Comparison of ENCODE assay signal across 1 cellular context in genomic region chr3:48430359-48431101, GRCh38.
TF ChIP-seq lines count a peak whose summit lies in the region.

No MANE protein-coding gene starts in this region.

TF ChIP-seq in HEK293, 187 proteins besides CTCF, POLR2A, EP300 and RAD21 (continued from another document):
- TF ChIP-seq OVOL3 (tag by site-specific recombination; IDR thresholded peaks at IDR 0.05) = no peak
- TF ChIP-seq ZNF335 (tag by site-specific recombination; conservative IDR thresholded peaks at IDR 0.05) = peak; percentile 56
- no peak for TF ChIP-seq ZSCAN18 (tag by site-specific recombination; IDR thresholded peaks at IDR 0.05)
- TF ChIP-seq ZNF621 (tag by site-specific recombination; IDR thresholded peaks at IDR 0.05) = no peak
- TF ChIP-seq ZNF398 (tag by site-specific recombination; IDR thresholded peaks at IDR 0.05) = peak; percentile 91
